In the genomic region with DNA sequence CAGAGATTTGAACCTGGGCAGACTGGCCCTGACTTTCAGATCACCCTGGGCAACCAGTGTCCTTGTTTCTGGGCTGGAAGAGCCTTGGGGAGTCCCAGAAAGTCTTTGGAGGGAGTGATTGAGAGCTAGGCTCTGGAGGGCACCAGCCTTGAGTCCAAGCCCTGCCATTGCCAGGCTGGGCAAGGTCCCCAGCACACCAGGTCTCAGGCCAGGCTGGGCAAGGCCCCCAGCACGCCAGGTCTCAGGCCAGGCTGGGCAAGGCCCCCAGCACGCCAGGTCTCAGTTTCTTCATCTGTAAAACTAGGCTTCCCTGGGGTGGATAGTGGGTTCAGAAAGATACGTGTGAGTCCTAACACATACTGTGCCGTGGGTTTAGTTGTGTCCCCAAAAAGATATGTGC, we compare ENCODE assay signal across 14 cellular contexts.
DNase-seq lines count a peak whose midpoint lies in the region; TF ChIP-seq lines count a peak whose summit lies in the region.
"Had no signal": no experiment of that assay in that cellular context is flagged by ENCODE, and none has a peak within 500 bp of the region (broad histone marks: within the 10 kb centered on the region; RNA-seq: fewer than 3 reads in every experiment).

No MANE protein-coding gene starts in this region.

- TF ChIP-seq CTCF in endodermal cell (conservative IDR thresholded peaks at IDR 0.05), result no peak
- no peak for TF ChIP-seq CTCF in osteoblast (IDR thresholded peaks at IDR 0.05; ENCODE audit: extremely low read depth, low read depth, low read length)
- TF ChIP-seq CTCF in spleen (IDR thresholded peaks at IDR 0.05 in 8 of 11, conservative IDR thresholded peaks at IDR 0.05 in 3 of 11), result no peak
- TF ChIP-seq CTCF in GM10266 (IDR thresholded peaks at IDR 0.05; ENCODE audit: control insufficient read depth, insufficient read depth, low read depth, missing control alignments), result no peak

- TF ChIP-seq POLR2A in spleen (IDR thresholded peaks at IDR 0.05), result no peak

- H3K9me3 Mint-ChIP-seq in endodermal cell, result no peaks in the 10 kb centered on the region
- H3K9me3 Mint-ChIP-seq: CD4-positive, alpha-beta memory T cell had no signal

- H3K4me3 Mint-ChIP-seq in endodermal cell, result no peak overlapping the region
- H3K4me3 Mint-ChIP-seq: CD4-positive, alpha-beta memory T cell; GM23338 had no signal

- H3K27me3 ChIP-seq in BLaER1 treated with 17β-estradiol and CSF1 and Interleukin-3, amounts not matched to agents 10 nM and 100 nM, result peaks cover 0 to 20% (median 0%) of the 10 kb centered on the region in 11 experiments; a peak in 9 of 22 replicates
- H3K27me3 ChIP-seq in endodermal cell (ENCODE audit: control insufficient read depth, insufficient read depth, low read length, poor library complexity, severe bottlenecking), result peaks cover 7% of the 10 kb centered on the region
- H3K27me3 ChIP-seq in osteoblast (ENCODE audit: insufficient read depth, low read length), result peaks cover 24% of the 10 kb centered on the region
- H3K27me3 ChIP-seq in spleen (replicated peaks in 1 of 7), result peaks cover 0 to 54% (median 4%) of the 10 kb centered on the region in 7 donors

- H2AFZ ChIP-seq in osteoblast (ENCODE audit: low read length), result no peak overlapping the region

- H3K27ac Mint-ChIP-seq in endodermal cell, result no peak overlapping the region
- H3K27ac Mint-ChIP-seq: CD4-positive, alpha-beta memory T cell; GM23338 had no signal

- peaks cover 14% of the 10 kb centered on the region for H3K4me1 Mint-ChIP-seq in endodermal cell

- H3K9me3 ChIP-seq in BLaER1 treated with 17β-estradiol and CSF1 and Interleukin-3, amounts not matched to agents 10 nM and 100 nM (replicated peaks in 1 of 11), result peaks cover 0 to 7% (median 0%) of the 10 kb centered on the region in 11 experiments; a peak in 3 of 22 replicates
- H3K9me3 ChIP-seq in endodermal cell (ENCODE audit: control insufficient read depth, low read length) (peaks cover 5% of the 10 kb centered on the region), osteoblast (ENCODE audit: low read depth, low read length) (no peaks in the 10 kb centered on the region), spleen (no peaks in the 10 kb centered on the region)

- H4K20me1 ChIP-seq in BLaER1 treated with 17β-estradiol and CSF1 and Interleukin-3, amounts not matched to agents 10 nM and 100 nM, result no peaks in the 10 kb centered on the region
- H4K20me1 ChIP-seq in osteoblast (ENCODE audit: insufficient read depth, low read length), result no peaks in the 10 kb centered on the region

- WGBS in endodermal cell (ENCODE audit: insufficient coverage in 1 of 2, insufficient read length in 1 of 2), 2 experiments, result 91% methylated on average over 4 of the region's 4 CpGs; no CpG with 5 or more reads in 1 of the 2 experiments
- WGBS in spleen, 5 donors, result 80 to 93% (median 84%) methylated on average over 3 to 4 of the region's 4 CpGs

- no peaks in the 10 kb centered on the region for H3K36me3 ChIP-seq in BLaER1 treated with 17β-estradiol and CSF1 and Interleukin-3, amounts not matched to agents 10 nM and 100 nM
- H3K36me3 ChIP-seq in endodermal cell (ENCODE audit: control insufficient read depth, insufficient read depth, low read length), result no peaks in the 10 kb centered on the region
- H3K36me3 ChIP-seq in osteoblast (ENCODE audit: insufficient read depth, low read length), result no peaks in the 10 kb centered on the region
- no peaks in the 10 kb centered on the region for H3K36me3 ChIP-seq in spleen

- intact Hi-C loops in spleen (cut with DNase I; ENCODE audit: low total_unique reads), result no loop called here

- H3K9ac ChIP-seq in BLaER1 treated with 17β-estradiol and CSF1 and Interleukin-3, amounts not matched to agents 10 nM and 100 nM, result no peak overlapping the region
- no peak overlapping the region for H3K9ac ChIP-seq in endodermal cell (ENCODE audit: extremely low read depth, low read length, poor library complexity, severe bottlenecking)

- DNase-seq in endodermal cell (peak; percentile 33), medulla oblongata (ENCODE audit: extremely low spot score) (peak; percentile 44), osteoblast (ENCODE audit: insufficient read length, low spot score, missing footprints) (peak; percentile 49), spleen (no peak), GM10266 (ENCODE audit: extremely low spot score) (no peak), NCI-H2107 (lab: John Stamatoyannopoulos, UW) (no peak), NCI-H748 treated with DMSO at 0.1 percent for 48 hours (lab: John Stamatoyannopoulos, UW) (no peak)
- DNase-seq: ACHN; CD4-positive, alpha-beta memory T cell; DMS79; H7 had no signal

- no peaks in the 10 kb centered on the region for H3K79me2 ChIP-seq in osteoblast (ENCODE audit: insufficient read depth, low read length)

- peaks cover 6% of the 10 kb centered on the region for H3K27me3 Mint-ChIP-seq in endodermal cell (ENCODE audit: insufficient read depth)

- no peaks in the 10 kb centered on the region for H3K36me3 Mint-ChIP-seq in endodermal cell (ENCODE audit: low read depth)
- H3K36me3 Mint-ChIP-seq: CD4-positive, alpha-beta memory T cell had no signal

- peaks cover 20 to 48% (median 39%) of the 10 kb centered on the region in 10 experiments for H3K4me1 ChIP-seq in BLaER1 treated with 17β-estradiol and CSF1 and Interleukin-3, amounts not matched to agents 10 nM and 100 nM
- peaks cover 4% of the 10 kb centered on the region for H3K4me1 ChIP-seq in endodermal cell (ENCODE audit: control insufficient read depth, insufficient read depth, low read length)
- H3K4me1 ChIP-seq in osteoblast (ENCODE audit: insufficient read depth, low read length), result no peaks in the 10 kb centered on the region
- H3K4me1 ChIP-seq in spleen, result peaks cover 0 to 8% (median 0%) of the 10 kb centered on the region in 6 donors

- H3K4me2 ChIP-seq in BLaER1 treated with 17β-estradiol and CSF1 and Interleukin-3, amounts not matched to agents 10 nM and 100 nM, result peak overlapping the region in 8 of 11 experiments; percentile 70 to 87 (median 78); a peak in 14 of 22 replicates
- H3K4me2 ChIP-seq in osteoblast (ENCODE audit: insufficient read depth, low read length), result no peak overlapping the region
- H3K4me2 ChIP-seq: GM23338 had no signal

- no peak overlapping the region for H3K27ac ChIP-seq in BLaER1 treated with 17β-estradiol and CSF1 and Interleukin-3, amounts not matched to agents 10 nM and 100 nM
- H3K27ac ChIP-seq in endodermal cell (ENCODE audit: low read depth, low read length), result no peak overlapping the region
- H3K27ac ChIP-seq in osteoblast (ENCODE audit: low read depth, low read length), result no peak overlapping the region
- H3K27ac ChIP-seq in spleen, result no peak overlapping the region
- H3K27ac ChIP-seq: C4-2B had no signal

- H3K4me3 ChIP-seq in BLaER1 treated with 17β-estradiol and CSF1 and Interleukin-3, amounts not matched to agents 10 nM and 100 nM, result no peak overlapping the region
- H3K4me3 ChIP-seq in endodermal cell (ENCODE audit: low read length) (no peak overlapping the region), osteoblast (ENCODE audit: insufficient read depth, low read length) (no peak overlapping the region), spleen (no peak overlapping the region)
- H3K4me3 ChIP-seq: GM23338 had no signal

Comparison
In these comparisons a context has a peak if more than half of its experiments do, and no peak if none do; other contexts are left out.
1. DNase-seq: peak in endodermal cell (single experiment), medulla oblongata (single experiment) and osteoblast (single experiment); none in spleen (single experiment), GM10266 (single experiment), NCI-H2107 (single experiment) and NCI-H748 treated with DMSO at 0.1 percent for 48 hours (single experiment).